In genomic region chr3:179558742-179559364, GRCh38 we compare ENCODE assay signal across 8 cellular contexts. TPM values are rescaled to one million over a fixed set of nuclear protein-coding genes. Genes with fewer than 3 reads are reported as not detected.
A peak's percentile ranks its signal among the peaks of the same experiment; 100 is the strongest.
DNase-seq lines count a peak whose midpoint lies in the region; ATAC-seq lines count a peak whose summit lies in the region.

No MANE protein-coding gene starts in this region.

- H3K4me3 Mint-ChIP-seq in T-helper 2 cell treated with Interferon-gamma antibody and Interleukin-4, amounts not matched to agents 5 μg/mL and 100 μg/mL, for 36 hours, result no peak overlapping the region

- H3K27me3 Mint-ChIP-seq in T-helper 2 cell treated with Interferon-gamma antibody and Interleukin-4, amounts not matched to agents 5 μg/mL and 100 μg/mL, for 36 hours (ENCODE audit: low read depth), result peaks cover 19% of the 10 kb centered on the region

- no peak overlapping the region for H3K27ac Mint-ChIP-seq in T-helper 2 cell treated with Interferon-gamma antibody and Interleukin-4, amounts not matched to agents 5 μg/mL and 100 μg/mL, for 36 hours

- ATAC-seq in left lobe of liver, result no peak

- H3K36me3 Mint-ChIP-seq in T-helper 2 cell treated with Interferon-gamma antibody and Interleukin-4, amounts not matched to agents 5 μg/mL and 100 μg/mL, for 36 hours (ENCODE audit: low read depth), result no peaks in the 10 kb centered on the region

- H3K4me1 Mint-ChIP-seq in T-helper 2 cell treated with Interferon-gamma antibody and Interleukin-4, amounts not matched to agents 5 μg/mL and 100 μg/mL, for 36 hours (ENCODE audit: low read depth), result peaks cover 13% of the 10 kb centered on the region

- no peaks in the 10 kb centered on the region for H3K9me3 Mint-ChIP-seq in T-helper 2 cell treated with Interferon-gamma antibody and Interleukin-4, amounts not matched to agents 5 μg/mL and 100 μg/mL, for 36 hours

- DNase-seq in activated T-cell treated with anti-CD3 and anti-CD28 coated beads for 1 hour (ENCODE audit: low read depth) (peak; percentile 8), activated T-cell treated with anti-CD3 and anti-CD28 coated beads for 4 hours (no peak), NCI-H146 treated with DMSO at 0.1 percent for 48 hours (lab: John Stamatoyannopoulos, UW; ENCODE audit: unreplicated experiment) (peak; percentile 63), left lobe of liver (ENCODE audit: low spot score) (peak; percentile 52), OCI-M2 (lab: John Stamatoyannopoulos, UW; ENCODE audit: unreplicated experiment) (no peak)
- DNase-seq in T-helper 2 cell treated with Interferon-gamma antibody and Interleukin-4, amounts not matched to agents 5 μg/mL and 100 μg/mL, for 36 hours (ENCODE audit: low spot score), result peak; percentile 19
- peak; percentile 13 for DNase-seq in central memory CD4-positive, alpha-beta T cell
- peak; percentile 11 to 30 for DNase-seq in stimulated activated CD8-positive, alpha-beta memory T cell treated with anti-CD3 and anti-CD28 coated beads, Interleukin-2, amount 100 ng/mL, for 48 hours (ENCODE audit: low read depth in 2 of 2)

RNA-seq across cellular contexts. Expression of gene ACTL6A, which starts 3.9 kb away (rescaled TPM):
- 11.8 TPM for total RNA-seq in left lobe of liver

RNA-seq across cellular contexts. Expression of gene MRPL47, which starts 45.6 kb away (rescaled TPM):
- total RNA-seq in left lobe of liver, result 11.1 TPM

RNA-seq across cellular contexts. Expression of gene NDUFB5, which starts 45.7 kb away (rescaled TPM):
- 49.3 TPM for total RNA-seq in left lobe of liver

Comparison
In these comparisons a context has a peak if more than half of its experiments do, and no peak if none do; other contexts are left out.
1. DNase-seq: peak in activated T-cell treated with anti-CD3 and anti-CD28 coated beads for 1 hour (single experiment), NCI-H146 treated with DMSO at 0.1 percent for 48 hours (single experiment), T-helper 2 cell treated with Interferon-gamma antibody and Interleukin-4, amounts not matched to agents 5 μg/mL and 100 μg/mL, for 36 hours (single experiment), central memory CD4-positive, alpha-beta T cell (single experiment), left lobe of liver (single experiment) and stimulated activated CD8-positive, alpha-beta memory T cell treated with anti-CD3 and anti-CD28 coated beads, Interleukin-2, amount 100 ng/mL, for 48 hours (2 of 2); none in activated T-cell treated with anti-CD3 and anti-CD28 coated beads for 4 hours (single experiment) and OCI-M2 (single experiment).